1 cellular context compared by ENCODE assay signal in genomic region chr12:41188841-41189394, GRCh38.
TF ChIP-seq lines count a peak whose summit lies in the region.

No MANE protein-coding gene starts in this region.

TF ChIP-seq in HepG2, 621 proteins besides CTCF, POLR2A, EP300 and RAD21:
- TF ChIP-seq SIN3A (IDR thresholded peaks at IDR 0.05; ENCODE audit: borderline replicate concordance, low read depth, low read length) (no peak), ZNF18 (CRISPR knock-in tag; IDR thresholded peaks at IDR 0.05; ENCODE audit: insufficient replicate concordance) (no peak), FUBP1 (CRISPR knock-in tag; IDR thresholded peaks at IDR 0.05; ENCODE audit: borderline replicate concordance) (no peak), CENPT (CRISPR knock-in tag; IDR thresholded peaks at IDR 0.05; ENCODE audit: low read depth) (no peak), NKX3-1 (CRISPR knock-in tag; IDR thresholded peaks at IDR 0.05) (no peak), SRSF9 (IDR thresholded peaks at IDR 0.05; ENCODE audit: borderline replicate concordance, insufficient read depth, low read depth, low read length, poor library complexity, severe bottlenecking) (no peak), FOXJ3 (CRISPR knock-in tag; IDR thresholded peaks at IDR 0.05; ENCODE audit: borderline replicate concordance) (no peak), ZNF883 (CRISPR knock-in tag; IDR thresholded peaks at IDR 0.05; ENCODE audit: not compliant biosample characterization) (no peak), U2AF2 (IDR thresholded peaks at IDR 0.05; ENCODE audit: low read depth, low read length) (no peak), ZNF234 (CRISPR knock-in tag; conservative IDR thresholded peaks at IDR 0.05) (no peak), AGO2 (optimal IDR thresholded peaks at IDR 0.05; ENCODE audit: low read depth, low read length) (no peak), ZNF253 (CRISPR knock-in tag; IDR thresholded peaks at IDR 0.05; ENCODE audit: borderline replicate concordance) (no peak), HOXA5 (CRISPR knock-in tag; IDR thresholded peaks at IDR 0.05) (no peak), ZNF790 (CRISPR knock-in tag; IDR thresholded peaks at IDR 0.05; ENCODE audit: borderline replicate concordance) (no peak), ZNF543 (CRISPR knock-in tag; IDR thresholded peaks at IDR 0.05) (no peak), ZBTB49 (CRISPR knock-in tag; IDR thresholded peaks at IDR 0.05; ENCODE audit: borderline replicate concordance) (no peak), ZNF446 (CRISPR knock-in tag; IDR thresholded peaks at IDR 0.05) (no peak), PAF1 (CRISPR knock-in tag; IDR thresholded peaks at IDR 0.05) (no peak)
